10 cellular contexts compared by ENCODE assay signal in the genomic region with DNA sequence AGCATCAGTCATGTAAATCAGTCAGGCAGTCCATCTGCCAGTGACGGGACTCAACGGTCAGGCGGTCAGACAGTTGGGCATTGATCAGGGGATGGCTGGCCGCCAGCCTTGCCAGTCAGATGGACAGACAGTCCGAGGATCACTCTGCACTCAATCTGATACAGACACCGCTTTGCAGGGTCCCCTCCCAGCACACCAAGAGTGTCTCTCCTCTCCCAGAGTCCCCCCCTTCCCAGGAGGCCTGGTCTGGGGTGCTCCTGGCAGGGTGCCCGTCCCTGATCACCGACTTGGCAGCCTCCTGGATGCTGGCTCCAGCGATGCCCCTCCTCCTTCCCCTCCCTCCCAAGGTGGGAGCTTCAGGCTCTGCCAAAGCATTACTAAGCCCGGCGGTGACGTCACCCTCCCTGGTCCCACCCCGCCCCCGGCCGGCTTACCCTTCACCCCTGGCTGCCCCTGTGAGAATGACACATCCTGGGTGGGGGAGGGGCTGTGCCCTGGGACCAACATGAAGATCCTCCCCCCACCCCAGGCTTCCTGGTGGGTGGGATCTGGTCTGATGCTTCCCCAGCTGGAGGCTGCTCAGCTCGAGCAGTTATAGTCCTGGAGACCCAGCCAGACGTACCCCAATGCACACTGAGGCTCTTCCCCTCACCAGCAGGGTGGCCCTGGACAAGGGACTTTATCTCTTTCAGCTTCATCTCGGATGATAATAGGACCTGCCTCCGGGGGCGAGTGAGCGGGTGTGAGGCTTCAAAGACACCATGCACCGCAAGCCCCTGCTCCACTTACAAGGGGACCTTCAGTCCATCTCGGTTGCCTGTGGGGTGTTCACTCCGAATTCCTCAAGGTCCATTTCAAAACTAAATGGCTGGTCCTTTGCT.
DNase-seq lines count a peak whose midpoint lies in the region; ATAC-seq and TF ChIP-seq lines count a peak whose summit lies in the region.
"Had no signal": no experiment of that assay in that cellular context is flagged by ENCODE, and none has a peak within 500 bp of the region (broad histone marks: within the 10 kb centered on the region; RNA-seq: fewer than 3 reads in every experiment).

No MANE protein-coding gene starts in this region.

- ATAC-seq in IMR-90 (ENCODE audit: low read depth) (peak; percentile 79), left cardiac atrium (peak; percentile 82 to 96), sciatic nerve (peak; percentile 85)

- no peak overlapping the region for H3K27ac Mint-ChIP-seq in activated CD4-positive, alpha-beta memory T cell treated with anti-CD3 and anti-CD28 coated beads for 36 hours
- H3K27ac Mint-ChIP-seq: activated naive CD8-positive, alpha-beta T cell treated with anti-CD3 and anti-CD28 coated beads, Interleukin-2, amount 10 ng/mL, durations not matched to agents 7 days and 5 days had no signal

- peak overlapping the region; percentile 15; the same call in 1 of the 2 replicates for H2BK120ac ChIP-seq in IMR-90 (ENCODE audit: low read depth, low read length)

- H3K23ac ChIP-seq in IMR-90 (ENCODE audit: low read depth, low read length): peak overlapping the region; percentile 49; the same call in 1 of the 2 replicates

- intact Hi-C loops in IMR-90 (cut with micrococcal nuclease): loop anchor here (5.0 kb wide), 1 partner anchor 93 kb away; a partner anchor contains a TSS
- intact Hi-C loops in activated CD4-positive, alpha-beta memory T cell treated with anti-CD3 and anti-CD28 coated beads for 36 hours (cut with micrococcal nuclease): loop anchor here (5.0 kb wide), 1 partner anchor 258 kb away; no protein-coding TSS in a partner anchor
- intact Hi-C loops in left cardiac atrium (cut with DNase I): loop anchor here in 1 of 2 donors (5.0 kb wide), 1 partner anchor 93 kb away; a partner anchor contains a TSS
- intact Hi-C loops in sciatic nerve (cut with DNase I): no loop called here

- H3K36me3 Mint-ChIP-seq in activated CD4-positive, alpha-beta memory T cell treated with anti-CD3 and anti-CD28 coated beads for 36 hours: no peaks in the 10 kb centered on the region
- H3K36me3 Mint-ChIP-seq: activated naive CD8-positive, alpha-beta T cell treated with anti-CD3 and anti-CD28 coated beads, Interleukin-2, amount 10 ng/mL, durations not matched to agents 7 days and 5 days had no signal

- no peak overlapping the region for H4K5ac ChIP-seq in IMR-90 (ENCODE audit: low read depth, low read length)

- CTCF ChIA-PET in IMR-90 (lab: Yijun Ruan, JAX): interaction anchor here (0.6 to 0.7 kb wide), 2 partner anchors 277 to 569 kb away, joined by 3 to 7 read pairs; no protein-coding TSS in a partner anchor
- CTCF ChIA-PET in activated CD4-positive, alpha-beta memory T cell treated with anti-CD3 and anti-CD28 coated beads for 36 hours (lab: Charles Lee): interaction anchor here (0.8 to 0.9 kb wide), 2 partner anchors 10 to 277 kb away, joined by 3 to 5 read pairs; no protein-coding TSS in a partner anchor

- H2AFZ ChIP-seq in IMR-90 (replicated peaks; ENCODE audit: low read length, poor library complexity): peak overlapping the region; percentile 72

- H2AK5ac ChIP-seq in IMR-90 (ENCODE audit: low read depth, low read length): peak overlapping the region; percentile 93

- peaks cover 8% of the 10 kb centered on the region for H3K9me1 ChIP-seq in IMR-90 (ENCODE audit: insufficient read depth, low read length)

- H3K56ac ChIP-seq in IMR-90 (ENCODE audit: extremely low read depth, insufficient read depth, low read length): no peak overlapping the region

- no peaks in the 10 kb centered on the region for H3K9me3 Mint-ChIP-seq in activated CD4-positive, alpha-beta memory T cell treated with anti-CD3 and anti-CD28 coated beads for 36 hours
- H3K9me3 Mint-ChIP-seq: activated naive CD8-positive, alpha-beta T cell treated with anti-CD3 and anti-CD28 coated beads, Interleukin-2, amount 10 ng/mL, durations not matched to agents 7 days and 5 days had no signal

- no peaks in the 10 kb centered on the region; the same call in 1 of the 2 replicates for H4K20me1 ChIP-seq in IMR-90 (ENCODE audit: insufficient read depth, low read length)

- no peak for TF ChIP-seq RAD21 in IMR-90 (IDR thresholded peaks at IDR 0.05; ENCODE audit: low read length)

- WGBS in IMR-90 (ENCODE audit: extremely low coverage in 2 of 2, insufficient read length in 1 of 2), 2 experiments: 13% methylated on average over 4 of the region's 24 CpGs; no CpG with 5 or more reads in 1 of the 2 experiments
- WGBS in tibial nerve, 2 donors: 26 to 28% methylated on average over 18 to 21 of the region's 24 CpGs

- H3K36me3 ChIP-seq in IMR-90 (ENCODE audit: control insufficient read depth, insufficient read depth, low read length) (no peaks in the 10 kb centered on the region), tibial nerve (no peaks in the 10 kb centered on the region)
- H3K36me3 ChIP-seq: HAP-1 had no signal

- H3K27me3 ChIP-seq in IMR-90 (ENCODE audit: control insufficient read depth, insufficient read depth, low read length) (peaks cover 6% of the 10 kb centered on the region), tibial nerve (no peaks in the 10 kb centered on the region)

- peaks cover 4% of the 10 kb centered on the region for H3K27me3 Mint-ChIP-seq in activated CD4-positive, alpha-beta memory T cell treated with anti-CD3 and anti-CD28 coated beads for 36 hours

- no peak for TF ChIP-seq POLR2A in IMR-90 (IDR thresholded peaks at IDR 0.05; ENCODE audit: low read depth, low read length)
- TF ChIP-seq POLR2A in tibial nerve (IDR thresholded peaks at IDR 0.05): no peak

- dilution Hi-C loops in IMR-90 (cut with HindIII; ENCODE audit: low sequenced_read_pairs, unreplicated experiment): no loop called here

- TF ChIP-seq CTCF in IMR-90 (conservative IDR thresholded peaks at IDR 0.05; ENCODE audit: low read depth, low read length) (no peak), tibial nerve (IDR thresholded peaks at IDR 0.05) (no peak)

- H3K27ac ChIP-seq in IMR-90 (ENCODE audit: insufficient read depth, low read length): no peak overlapping the region
- H3K27ac ChIP-seq in tibial nerve: peak overlapping the region in 2 of 4 donors; percentile 52 to 56

- peak overlapping the region; percentile 88 for H2AK9ac ChIP-seq in IMR-90 (replicated peaks; ENCODE audit: low read depth, low read length, poor library complexity)

- peak; percentile 64 for DNase-seq in COLO668 (lab: John Stamatoyannopoulos, UW; ENCODE audit: unreplicated experiment)
- DNase-seq in IMR-90: peak; percentile 79
- DNase-seq in activated CD4-positive, alpha-beta memory T cell treated with anti-CD3 and anti-CD28 coated beads for 36 hours: peak; percentile 38
- DNase-seq in left cardiac atrium: peak; percentile 92
- DNase-seq in sciatic nerve (ENCODE audit: low spot score): peak; percentile 86
- DNase-seq in NOMO-1 (lab: John Stamatoyannopoulos, UW; ENCODE audit: unreplicated experiment in 2 of 2): no peak
- DNase-seq in tibial nerve (ENCODE audit: low spot score in 2 of 2): no peak
- no peak for DNase-seq in activated naive CD4-positive, alpha-beta T cell treated with anti-CD3 and anti-CD28 coated beads, Interleukin-2, amount 50 U/mL, for 16 hours
- DNase-seq: activated naive CD8-positive, alpha-beta T cell treated with anti-CD3 and anti-CD28 coated beads, Interleukin-2, amount 10 ng/mL, durations not matched to agents 7 days and 5 days had no signal

- no peak overlapping the region for H2BK20ac ChIP-seq in IMR-90 (ENCODE audit: low read depth, low read length)

- H3K9ac ChIP-seq in IMR-90 (ENCODE audit: low read depth, low read length): no peak overlapping the region

- BruUV-seq in IMR-90 (replicated peaks; lab: Mats Ljungman, UMichigan): no TSS peak

- H4K8ac ChIP-seq in IMR-90 (ENCODE audit: low read depth in 2 of 2, low read length in 2 of 2): no peak overlapping the region

- no peak overlapping the region for H3K4me3 Mint-ChIP-seq in activated CD4-positive, alpha-beta memory T cell treated with anti-CD3 and anti-CD28 coated beads for 36 hours
- H3K4me3 Mint-ChIP-seq: activated naive CD8-positive, alpha-beta T cell treated with anti-CD3 and anti-CD28 coated beads, Interleukin-2, amount 10 ng/mL, durations not matched to agents 7 days and 5 days had no signal

- no peak overlapping the region for H3K14ac ChIP-seq in IMR-90 (replicated peaks; ENCODE audit: low read depth, low read length)

- H3K4ac ChIP-seq in IMR-90 (ENCODE audit: low read depth, low read length): no peak overlapping the region

- H3K4me1 ChIP-seq in IMR-90 (ENCODE audit: control insufficient read depth, insufficient read depth, low read length): peaks cover 7% of the 10 kb centered on the region
- peaks cover 0 to 20% (median 7%) of the 10 kb centered on the region in 4 donors for H3K4me1 ChIP-seq in tibial nerve
- H3K4me1 ChIP-seq: HAP-1 had no signal

- H3K9me3 ChIP-seq in IMR-90 (ENCODE audit: control insufficient read depth, insufficient read depth, low read length) (no peaks in the 10 kb centered on the region), tibial nerve (no peaks in the 10 kb centered on the region)
- H3K9me3 ChIP-seq: HAP-1 had no signal

- in situ Hi-C loops in IMR-90 (cut with MboI; ENCODE audit: low sequenced_read_pairs): no loop called here

- no peak overlapping the region for H2BK15ac ChIP-seq in IMR-90 (ENCODE audit: low read depth, low read length)

- peak overlapping the region; percentile 53; the same call in 1 of the 2 replicates for H3K4me2 ChIP-seq in IMR-90 (ENCODE audit: low read depth, low read length)

- H3K4me3 ChIP-seq in IMR-90 (ENCODE audit: insufficient read depth, low read depth, low read length) (no peak overlapping the region), tibial nerve (no peak overlapping the region)
- H3K4me3 ChIP-seq: HAP-1 had no signal

- H3K18ac ChIP-seq in IMR-90 (ENCODE audit: low read depth, low read length): no peak overlapping the region

- no peak overlapping the region for H2BK5ac ChIP-seq in IMR-90 (ENCODE audit: low read depth, low read length, poor library complexity, severe bottlenecking)

- H3K79me1 ChIP-seq in IMR-90 (ENCODE audit: low read depth in 1 of 2, low read length in 2 of 2): no peaks in the 10 kb centered on the region

- TF ChIP-seq EP300 in tibial nerve (IDR thresholded peaks at IDR 0.05): peak in 1 of 2 donors; percentile 38

- POLR2A ChIA-PET in IMR-90 (lab: Charles Lee; ENCODE audit: unreplicated experiment): interaction anchor here (0.6 kb wide), 2 partner anchors 59 to 501 kb away, joined by 3 to 4 read pairs; no protein-coding TSS in a partner anchor
- POLR2A ChIA-PET in activated CD4-positive, alpha-beta memory T cell treated with anti-CD3 and anti-CD28 coated beads for 36 hours (lab: Charles Lee): no interaction called here

- no peak overlapping the region for H4K91ac ChIP-seq in IMR-90 (ENCODE audit: insufficient read depth, low read depth, low read length)

- peaks cover 8% of the 10 kb centered on the region for H3K4me1 Mint-ChIP-seq in activated CD4-positive, alpha-beta memory T cell treated with anti-CD3 and anti-CD28 coated beads for 36 hours (ENCODE audit: low read depth)

TF ChIP-seq in IMR-90, 13 proteins besides CTCF, POLR2A, EP300 and RAD21:
- TF ChIP-seq FOS (IDR thresholded peaks at IDR 0.05; ENCODE audit: low read depth, low read length) (peak; percentile 54; the same call in 1 of the 2 replicates), MAZ (IDR thresholded peaks at IDR 0.05; ENCODE audit: borderline replicate concordance, low read depth, low read length) (peak; percentile 53; the same call in 1 of the 2 replicates), RCOR1 (IDR thresholded peaks at IDR 0.05; ENCODE audit: insufficient replicate concordance, low read length) (no peak)

Comparison
In these comparisons a context has a peak if more than half of its experiments do, and no peak if none do; other contexts are left out.
1. DNase-seq: peak in COLO668 (single experiment), IMR-90 (single experiment), activated CD4-positive, alpha-beta memory T cell treated with anti-CD3 and anti-CD28 coated beads for 36 hours (single experiment), left cardiac atrium (single experiment) and sciatic nerve (single experiment); none in NOMO-1 (0 of 2), tibial nerve (0 of 2) and activated naive CD4-positive, alpha-beta T cell treated with anti-CD3 and anti-CD28 coated beads, Interleukin-2, amount 50 U/mL, for 16 hours (single experiment).
2. Peak in every context shown above with its lines, with median percentiles within 50 percentile points of each other: ATAC-seq.